Comparison of ENCODE assay signal across 9 cellular contexts in genomic region chr1:151728151-151728711, GRCh38. TPM values are rescaled to one million over a fixed set of nuclear protein-coding genes. Genes with fewer than 3 reads are reported as not detected.
DNase-seq lines count a peak whose midpoint lies in the region; ATAC-seq, FAIRE-seq and TF ChIP-seq lines count a peak whose summit lies in the region.
"Had no signal": no experiment of that assay in that cellular context is flagged by ENCODE, and none has a peak within 500 bp of the region (broad histone marks: within the 10 kb centered on the region; RNA-seq: fewer than 3 reads in every experiment).

No MANE protein-coding gene starts in this region.

- H3K36me3 ChIP-seq in left ventricle myocardium inferior (no peaks in the 10 kb centered on the region), pancreas (no peaks in the 10 kb centered on the region)

- WGBS in pancreas, 2 donors = 56 to 57% methylated on average over 15 of the region's 15 CpGs

- in situ Hi-C loops in G401 (cut with HindIII; ENCODE audit: low sequenced_read_pairs) = no loop called here

- DNase-seq in G401 (ENCODE audit: low spot score) = peak; percentile 90
- DNase-seq in left ventricle myocardium inferior = no peak
- peak in 1 of 6 donors; percentile 4 for DNase-seq in pancreas
- DNase-seq in stimulated activated CD4-positive, alpha-beta T cell treated with anti-CD3 and anti-CD28 coated beads, Interleukin-15, amount 100 ng/mL, for 24 hours = no peak
- no peak for DNase-seq in MV-4-11 (lab: John Stamatoyannopoulos, UW)
- DNase-seq: stimulated activated CD4-positive, alpha-beta T cell treated with anti-CD3 and anti-CD28 coated beads, Interleukin-2, amount 100 ng/mL, for 24 hours had no signal

- peak overlapping the region; percentile 78 for H3K27ac ChIP-seq in angular gyrus (ENCODE audit: low read depth, low read length)
- H3K27ac ChIP-seq in left ventricle myocardium inferior (replicated peaks) = peak overlapping the region; percentile 60
- H3K27ac ChIP-seq in pancreas = no peak overlapping the region

- intact Hi-C loops in left ventricle myocardium inferior (cut with micrococcal nuclease) (no loop called here), pancreas (cut with DNase I) (no loop called here)

- H3K4me1 ChIP-seq in left ventricle myocardium inferior (peaks cover 11% of the 10 kb centered on the region), pancreas (peaks cover 10 to 21% (median 11%) of the 10 kb centered on the region in 3 donors)

- H3K4me3 ChIP-seq in left ventricle myocardium inferior = peak overlapping the region; percentile 51
- no peak overlapping the region for H3K4me3 ChIP-seq in pancreas

- H3K27me3 ChIP-seq in left ventricle myocardium inferior (ENCODE audit: low read depth) = peaks cover 40% of the 10 kb centered on the region
- H3K27me3 ChIP-seq in pancreas = no peaks in the 10 kb centered on the region

- FAIRE-seq in pancreas (lab: Jason Lieb, UNC) = no peak

- H3K9me3 ChIP-seq in left ventricle myocardium inferior (replicated peaks) (no peaks in the 10 kb centered on the region), pancreas (no peaks in the 10 kb centered on the region)

- no peak for TF ChIP-seq CTCF in left ventricle myocardium inferior (IDR thresholded peaks at IDR 0.05; ENCODE audit: borderline replicate concordance)
- TF ChIP-seq CTCF in pancreas (IDR thresholded peaks at IDR 0.05) = no peak

- ATAC-seq in pancreas (peak in 3 of 4 donors; percentile 17 to 59 (median 26)), HG02981 (IDR thresholded peaks at IDR 0.05; ENCODE audit: unreplicated experiment) (no peak), GM21529 (IDR thresholded peaks at IDR 0.05; ENCODE audit: unreplicated experiment) (no peak)

RNA-seq across cellular contexts. Expression of gene RIIAD1, which starts 6.9 kb away (rescaled TPM):
- total RNA-seq in G401 (2014; rRNA removed; shearing (Covaris generic)) = not detected in 2 replicates
- total RNA-seq in left ventricle myocardium inferior = 5.6 TPM
- under 1 TPM in 4 of 6 donors, not detected in 2; 0.56 to 0.69 (median 0.63) TPM for total RNA-seq in pancreas
- polyA plus RNA-seq in pancreas = 1 to 10 TPM; 3.7 to 7.5 TPM

RNA-seq across cellular contexts. Expression of gene CELF3, which starts 11.6 kb away (rescaled TPM):
- total RNA-seq in G401 (2014; rRNA removed; shearing (Covaris generic)) = not detected in 2 replicates
- total RNA-seq in left ventricle myocardium inferior (not detected), pancreas (1 to 10 TPM; 1.1 to 8.6 (median 3.6) TPM)
- polyA plus RNA-seq in pancreas = 10 to 100 TPM; 39.2 to 76.3 TPM

RNA-seq across cellular contexts. Expression of gene MRPL9, which starts 35.1 kb away (rescaled TPM):
- 173 and 199 TPM in 2 replicates for total RNA-seq in G401 (2014; rRNA removed; shearing (Covaris generic))
- total RNA-seq in left ventricle myocardium inferior (41.8 TPM), pancreas (10 to 100 TPM; 21.8 to 27.9 (median 24.6) TPM)
- 10 to 100 TPM; 47.0 to 61.9 TPM for polyA plus RNA-seq in pancreas

Comparison
In these comparisons a context has a peak if more than half of its experiments do, and no peak if none do; other contexts are left out.
1. H3K27ac ChIP-seq: peak in angular gyrus (single experiment) and left ventricle myocardium inferior (single experiment); none in pancreas (0 of 4).
2. ATAC-seq: peak in pancreas (3 of 4); none in HG02981 (single experiment) and GM21529 (single experiment).